ENCODE assay signal across 3 cellular contexts in the genomic region with DNA sequence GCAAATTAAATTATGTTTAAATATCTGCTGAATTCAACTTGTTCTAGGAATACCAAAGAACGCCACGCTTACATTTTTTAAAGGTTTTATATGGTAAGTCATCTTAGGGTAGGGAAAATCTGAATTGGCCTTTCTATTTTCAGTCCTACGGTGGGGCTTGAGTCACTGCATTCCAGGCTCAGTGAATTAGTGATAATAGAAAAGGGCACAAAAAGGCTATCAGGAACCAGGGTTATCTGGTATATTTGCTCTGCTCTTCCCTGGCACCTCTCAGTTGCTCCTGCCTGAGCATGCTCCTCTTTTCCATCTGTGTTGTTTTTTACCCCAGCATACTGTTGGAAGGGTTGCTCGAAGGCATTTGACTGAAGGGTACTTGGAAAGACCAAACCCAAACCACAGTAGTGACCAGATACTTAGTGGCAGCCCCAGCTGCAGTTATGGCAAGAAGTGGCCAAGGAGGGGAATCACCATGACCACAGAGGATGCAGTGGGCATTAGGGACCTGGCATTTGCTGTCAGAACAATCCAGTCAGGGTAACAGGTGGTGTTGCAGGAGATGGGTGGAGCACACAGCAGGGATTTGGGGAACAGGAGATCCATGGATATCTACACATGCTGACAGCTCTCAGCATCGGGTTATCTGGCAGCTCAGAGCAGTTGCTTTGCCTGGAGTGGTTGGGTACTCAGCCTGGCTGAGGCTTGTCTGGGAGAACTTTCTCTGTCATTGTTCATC.
TF ChIP-seq lines count a peak whose summit lies in the region.

No MANE protein-coding gene starts in this region.

TF ChIP-seq in IMR-90, 13 proteins besides CTCF, POLR2A, EP300 and RAD21:
- TF ChIP-seq SMC3 (IDR thresholded peaks at IDR 0.05; ENCODE audit: low read depth, low read length) (no peak), MAFK (IDR thresholded peaks at IDR 0.05; ENCODE audit: low read depth, low read length) (no peak), FOS (IDR thresholded peaks at IDR 0.05; ENCODE audit: low read depth, low read length) (0 out of 2 replicates have a peak, but pooled peaks have one; percentile 9)
TF ChIP-seq in IMR-90: peak in this region for 1.

TF ChIP-seq in K562, 482 proteins besides CTCF, POLR2A, EP300 and RAD21:
- TF ChIP-seq SMARCE1 (IDR thresholded peaks at IDR 0.05) (no peak), ZNF436 (CRISPR knock-in tag; IDR thresholded peaks at IDR 0.05) (no peak)

TF ChIP-seq in HepG2, 621 proteins besides CTCF, POLR2A, EP300 and RAD21:
- TF ChIP-seq ZNF703 (CRISPR knock-in tag; IDR thresholded peaks at IDR 0.05; ENCODE audit: borderline replicate concordance) (no peak), ZNF7 (CRISPR knock-in tag; IDR thresholded peaks at IDR 0.05) (0 out of 2 replicates have a peak, but pooled peaks have one; percentile 45)
